8 cellular contexts compared by ENCODE assay signal in genomic region chr2:85706604-85707296, GRCh38. TPM values are rescaled to one million over a fixed set of nuclear protein-coding genes. Genes with fewer than 3 reads are reported as not detected.
DNase-seq lines count a peak whose midpoint lies in the region; ATAC-seq and TF ChIP-seq lines count a peak whose summit lies in the region.

No MANE protein-coding gene starts in this region.

- POLR2A ChIA-PET in RWPE1 (lab: Yijun Ruan, JAX; ENCODE audit: low non-redundant PET) = no interaction called here

- H3K27me3 ChIP-seq in H7 (ENCODE audit: control insufficient read depth, insufficient read depth, low read length) (no peaks in the 10 kb centered on the region; the same call in 1 of the 2 replicates), skeletal muscle tissue (ENCODE audit: control insufficient read depth in 3 of 3, insufficient read depth in 3 of 3, low read length in 3 of 3) (no peaks in the 10 kb centered on the region)

- H3K27ac ChIP-seq in RWPE1 = peak overlapping the region; percentile 75
- H3K27ac ChIP-seq in skeletal muscle tissue (ENCODE audit: low read depth, low read length) = peak overlapping the region; percentile 78

- peak overlapping the region in 2 of 3 donors; percentile 7 to 41 for H3K9ac ChIP-seq in skeletal muscle tissue (ENCODE audit: low read depth in 1 of 3, low read length in 3 of 3)

- H3K36me3 ChIP-seq in H7 (replicated peaks; ENCODE audit: control insufficient read depth, insufficient read depth, low read length) = no peaks in the 10 kb centered on the region
- no peaks in the 10 kb centered on the region for H3K36me3 ChIP-seq in skeletal muscle tissue (ENCODE audit: control insufficient read depth in 3 of 3, insufficient read depth in 3 of 3, low read length in 3 of 3)

- DNase-seq in H7 (peak; percentile 6), RWPE1 (ENCODE audit: low spot score) (no peak), Right ventricle myocardium superior (peak; percentile 55), T1000 (lab: John Stamatoyannopoulos, UW) (no peak), NCI-H524 treated with DMSO at 0.1 percent for 48 hours (lab: John Stamatoyannopoulos, UW) (no peak)

- CTCF ChIA-PET in RWPE1 (lab: Yijun Ruan, JAX) = interaction anchor here (0.6 to 2.7 kb wide), 21 partner anchors 11 to 480 kb away, joined by 3 to 9 read pairs (median 4); no protein-coding TSS in a partner anchor

- TF ChIP-seq CTCF in RWPE1 (conservative IDR thresholded peaks at IDR 0.05; ENCODE audit: low read depth) = no peak

- H3K9me3 ChIP-seq in skeletal muscle tissue (ENCODE audit: control insufficient read depth in 3 of 3, low read length in 3 of 3) = no peaks in the 10 kb centered on the region

- intact Hi-C loops in Right ventricle myocardium superior (cut with DNase I) = loop anchor here (5.0 kb wide), 1 partner anchor 69 kb away; no protein-coding TSS in a partner anchor

- peaks cover 48 to 56% (median 51%) of the 10 kb centered on the region in 3 donors for H3K4me1 ChIP-seq in skeletal muscle tissue (ENCODE audit: control insufficient read depth in 3 of 3, insufficient read depth in 3 of 3, low read length in 3 of 3)

- H3K4me3 ChIP-seq in H7 (ENCODE audit: insufficient read depth, low read depth, low read length) = no peak overlapping the region
- H3K4me3 ChIP-seq in skeletal muscle tissue (ENCODE audit: low read length in 3 of 3) = peak overlapping the region in 1 of 3 donors; percentile 15

- no peak for ATAC-seq in Right ventricle myocardium superior (ENCODE audit: poor library complexity)
- no peak for ATAC-seq in HG03175 (IDR thresholded peaks at IDR 0.05; ENCODE audit: unreplicated experiment)
- ATAC-seq in HG02759 (IDR thresholded peaks at IDR 0.05; ENCODE audit: unreplicated experiment) = no peak

RNA-seq across cellular contexts. Expression of gene GNLY, which starts 12.6 kb away (rescaled TPM):
- not detected in 2 replicates for total RNA-seq in H7 (2014; rRNA removed; shearing (Covaris generic))
- total RNA-seq in Right ventricle myocardium superior (1.7 TPM), skeletal muscle tissue (not detected)

RNA-seq across cellular contexts. Expression of gene SFTPB, which starts 38.8 kb away (rescaled TPM):
- total RNA-seq in H7 (2014; rRNA removed; shearing (Covaris generic)) = not detected in 2 replicates
- total RNA-seq in Right ventricle myocardium superior (0.46 TPM), skeletal muscle tissue (not detected)

RNA-seq across cellular contexts. Expression of gene ATOH8, which starts 47.0 kb away (rescaled TPM):
- total RNA-seq in H7 (2014; rRNA removed; shearing (Covaris generic)) = 0.33 and 1.1 TPM in 2 replicates
- total RNA-seq in Right ventricle myocardium superior = 25.8 TPM
- total RNA-seq in skeletal muscle tissue = 8.4 TPM

Comparison
In these comparisons a context has a peak if more than half of its experiments do, and no peak if none do; other contexts are left out.
1. DNase-seq: peak in H7 (single experiment) and Right ventricle myocardium superior (single experiment); none in RWPE1 (single experiment), T1000 (single experiment) and NCI-H524 treated with DMSO at 0.1 percent for 48 hours (single experiment).